23 cellular contexts compared by ENCODE assay signal in the genomic region with DNA sequence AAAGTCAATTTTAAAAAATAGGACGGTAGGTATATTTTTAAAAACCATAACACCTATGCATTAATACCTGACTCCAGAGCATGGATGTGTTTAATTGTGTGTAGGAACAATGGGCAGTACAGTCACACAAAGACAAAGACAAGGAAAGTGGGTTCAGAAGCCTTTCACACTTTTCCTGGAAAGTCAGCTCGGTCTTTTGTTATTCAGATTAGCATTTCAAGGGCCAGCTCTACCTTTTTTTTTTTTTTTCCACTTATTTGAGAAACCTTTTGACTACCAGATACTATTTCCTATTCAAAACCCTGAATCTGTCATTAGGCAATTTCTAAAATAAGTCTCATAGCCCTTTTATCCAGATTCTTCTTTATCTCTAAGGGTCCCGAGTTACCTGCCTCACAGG.
"Had no signal": no experiment of that assay in that cellular context is flagged by ENCODE, and none has a peak within 500 bp of the region (broad histone marks: within the 10 kb centered on the region; RNA-seq: fewer than 3 reads in every experiment).

No MANE protein-coding gene starts in this region.

- H3K27ac Mint-ChIP-seq: activated CD8-positive, alpha-beta T cell treated with anti-CD3 and anti-CD28 coated beads for 36 hours; activated naive CD8-positive, alpha-beta T cell treated with anti-CD3 and anti-CD28 coated beads, Interleukin-2, amount 10 ng/mL, durations not matched to agents 7 days and 5 days; activated T-helper 17 cell treated with anti-CD3 and anti-CD28 coated beads, Interleukin-2, amount 50 U/mL, for 72 hours; nephron progenitor cell had no signal

- H3K27me3 ChIP-seq: cardiac muscle cell, esophagus squamous epithelium, heart right ventricle, left lung, spleen, uterus had no signal

- H3K4me1 Mint-ChIP-seq: activated naive CD8-positive, alpha-beta T cell treated with anti-CD3 and anti-CD28 coated beads, Interleukin-2, amount 10 ng/mL, durations not matched to agents 7 days and 5 days; activated T-helper 17 cell treated with anti-CD3 and anti-CD28 coated beads, Interleukin-2, amount 50 U/mL, for 72 hours had no signal

- FAIRE-seq: TTC549 had no signal

- H3K4me3 ChIP-seq: cardiac muscle cell, esophagus squamous epithelium, heart right ventricle, left lung, spleen, uterus had no signal

- DNase-seq: activated CD4-positive, alpha-beta T cell treated with anti-CD3 and anti-CD28 coated beads for 48 hours; activated CD8-positive, alpha-beta T cell treated with anti-CD3 and anti-CD28 coated beads for 36 hours; activated naive CD4-positive, alpha-beta T cell; activated naive CD8-positive, alpha-beta T cell treated with anti-CD3 and anti-CD28 coated beads, Interleukin-2, amount 10 ng/mL, durations not matched to agents 7 days and 5 days; activated T-cell treated with anti-CD3 and anti-CD28 coated beads, Interleukin-2, amount 50 U/mL, for 1 hour; amygdala; dermis blood vessel endothelial cell; effector memory CD4-positive, alpha-beta T cell; esophagus squamous epithelium; heart right ventricle; left lung; midbrain; nephron progenitor cell; occipital lobe; posterior cingulate gyrus; spleen; stimulated activated CD8-positive, alpha-beta memory T cell treated with anti-CD3 and anti-CD28 coated beads, Interleukin-4, amount 100 ng/mL, for 48 hours; stimulated activated naive CD4-positive, alpha-beta T cell; T-helper 2 cell; uterus had no signal

- H3K4me3 Mint-ChIP-seq: activated CD8-positive, alpha-beta T cell treated with anti-CD3 and anti-CD28 coated beads for 36 hours; activated naive CD8-positive, alpha-beta T cell treated with anti-CD3 and anti-CD28 coated beads, Interleukin-2, amount 10 ng/mL, durations not matched to agents 7 days and 5 days; activated T-helper 17 cell treated with anti-CD3 and anti-CD28 coated beads, Interleukin-2, amount 50 U/mL, for 72 hours; nephron progenitor cell had no signal

- H3K36me3 Mint-ChIP-seq: activated naive CD8-positive, alpha-beta T cell treated with anti-CD3 and anti-CD28 coated beads, Interleukin-2, amount 10 ng/mL, durations not matched to agents 7 days and 5 days had no signal

- H3K27ac ChIP-seq: cardiac muscle cell, esophagus squamous epithelium, heart right ventricle, left lung, spleen, uterus had no signal

- H3K4me1 ChIP-seq: esophagus squamous epithelium, heart right ventricle, left lung, spleen had no signal

- H3K27me3 Mint-ChIP-seq: activated CD8-positive, alpha-beta T cell treated with anti-CD3 and anti-CD28 coated beads for 36 hours had no signal

- H3K36me3 ChIP-seq: cardiac muscle cell, esophagus squamous epithelium, heart right ventricle, left lung, spleen, uterus had no signal

- H3K9me3 Mint-ChIP-seq: activated CD8-positive, alpha-beta T cell treated with anti-CD3 and anti-CD28 coated beads for 36 hours; activated naive CD8-positive, alpha-beta T cell treated with anti-CD3 and anti-CD28 coated beads, Interleukin-2, amount 10 ng/mL, durations not matched to agents 7 days and 5 days; activated T-helper 17 cell treated with anti-CD3 and anti-CD28 coated beads, Interleukin-2, amount 50 U/mL, for 72 hours; nephron progenitor cell had no signal

- H3K9me3 ChIP-seq: esophagus squamous epithelium, heart right ventricle, left lung, spleen, uterus had no signal
